15 cellular contexts compared by ENCODE assay signal in the genomic region with DNA sequence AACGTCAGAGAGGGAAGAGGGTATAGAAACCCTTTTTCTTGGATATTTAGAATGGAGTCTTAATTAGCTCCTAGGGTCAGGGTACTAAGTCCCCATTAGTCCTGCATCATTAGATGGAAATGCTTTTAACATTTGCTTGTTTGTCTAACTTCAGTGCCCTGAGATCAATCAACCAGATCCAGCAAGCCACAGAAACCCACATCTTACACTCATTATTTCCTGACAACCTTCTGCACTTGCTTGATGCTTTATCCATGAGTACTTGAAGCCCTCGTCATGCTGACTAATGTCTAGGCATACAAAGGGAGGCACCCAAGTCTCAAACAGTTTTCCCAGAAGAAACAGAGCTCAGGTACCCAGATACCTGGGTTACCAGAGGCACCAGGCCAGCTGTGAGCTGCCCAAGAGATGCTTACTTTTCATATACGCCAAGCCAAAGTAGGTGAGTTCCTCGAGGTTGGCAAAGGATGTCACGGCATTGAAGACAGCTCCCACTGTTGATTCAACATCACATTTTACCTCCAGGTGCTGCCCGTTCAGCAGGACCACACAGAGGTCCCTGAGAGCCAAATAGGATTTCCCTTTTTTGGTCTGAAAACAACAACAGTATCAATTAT. TPM values are rescaled to one million over a fixed set of nuclear protein-coding genes. Genes with fewer than 3 reads are reported as not detected.
DNase-seq lines count a peak whose midpoint lies in the region; ATAC-seq, FAIRE-seq and TF ChIP-seq lines count a peak whose summit lies in the region.
"Had no signal": no experiment of that assay in that cellular context is flagged by ENCODE, and none has a peak within 500 bp of the region (broad histone marks: within the 10 kb centered on the region; RNA-seq: fewer than 3 reads in every experiment).

No MANE protein-coding gene starts in this region.

- H3K4me1 ChIP-seq in DND-41 (ENCODE audit: insufficient read depth, low read length), result peaks cover 34% of the 10 kb centered on the region
- H3K4me1 ChIP-seq in HepG2 (ENCODE audit: insufficient read depth, low read length), result no peaks in the 10 kb centered on the region
- H3K4me1 ChIP-seq: stomach had no signal

- ATAC-seq in DND-41 (ENCODE audit: insufficient read depth, low read depth), result peak; percentile 81
- ATAC-seq in GM19328 (IDR thresholded peaks at IDR 0.05; ENCODE audit: unreplicated experiment), result peak; percentile 63
- ATAC-seq in HG02852 (IDR thresholded peaks at IDR 0.05; ENCODE audit: unreplicated experiment), result peak; percentile 74
- ATAC-seq in HepG2, result no peak
- ATAC-seq: activated CD8-positive, alpha-beta T cell treated with anti-CD3 and anti-CD28 coated beads, Interleukin-2, amount 10 ng/mL, durations not matched to agents 7 days and 5 days; Panc1 had no signal

- POLR2A ChIA-PET in HepG2 (lab: Yijun Ruan, JAX), result no interaction called here

- CTCF ChIA-PET in HepG2 (lab: Yijun Ruan, JAX; ENCODE audit: low intra/inter-chr PET ratio, low total read pairs), result no interaction called here

- no peak for TF ChIP-seq RAD21 in HepG2 (CRISPR knock-in tag; IDR thresholded peaks at IDR 0.05)

- 22% methylated on average over 6 of the region's 6 CpGs for WGBS in HepG2 (ENCODE audit: low lambda C conversion rate)

- H2AFZ ChIP-seq in DND-41 (ENCODE audit: low read depth, low read length) (no peak overlapping the region), HepG2 (ENCODE audit: low read length) (no peak overlapping the region)

- H3K9ac ChIP-seq in DND-41 (ENCODE audit: low read depth, low read length) (no peak overlapping the region), HepG2 (ENCODE audit: insufficient read depth, low read depth, low read length) (no peak overlapping the region)

- TF ChIP-seq CTCF in DND-41 (IDR thresholded peaks at IDR 0.05; ENCODE audit: borderline replicate concordance, extremely low read depth, low read length, poor library complexity, severe bottlenecking), result no peak
- no peak for TF ChIP-seq CTCF in HepG2 (CRISPR knock-in tag; IDR thresholded peaks at IDR 0.05)
- no peak for TF ChIP-seq CTCF in WERI-Rb-1 (IDR thresholded peaks at IDR 0.05; ENCODE audit: low read depth, low read length)

- no TSS peak for BruUV-seq in HepG2 (replicated peaks; lab: Mats Ljungman, UMichigan)

- no peaks in the 10 kb centered on the region for H3K9me3 ChIP-seq in DND-41 (ENCODE audit: insufficient read depth, low read length, severe bottlenecking)
- no peaks in the 10 kb centered on the region for H3K9me3 ChIP-seq in HepG2 (ENCODE audit: low read length)
- no peaks in the 10 kb centered on the region for H3K9me3 ChIP-seq in WERI-Rb-1 (ENCODE audit: severe bottlenecking)
- H3K9me3 ChIP-seq: stomach had no signal

- DNase-seq in DND-41, result peak; percentile 35
- peak; percentile 39 for DNase-seq in HT1080 (ENCODE audit: low read depth)
- no peak for DNase-seq in HepG2 (ENCODE audit: low spot score)
- DNase-seq in NCI-H1436 treated with DMSO at 0.1 percent for 48 hours (lab: John Stamatoyannopoulos, UW), result no peak
- no peak for DNase-seq in iPS-NIHi11 (ENCODE audit: low spot score)
- no peak for DNase-seq in WERI-Rb-1
- DNase-seq: activated CD8-positive, alpha-beta T cell treated with anti-CD3 and anti-CD28 coated beads, Interleukin-2, amount 10 ng/mL, durations not matched to agents 7 days and 5 days; activated naive CD8-positive, alpha-beta T cell treated with anti-CD3 and anti-CD28 coated beads, Interleukin-2, amount 10 ng/mL, durations not matched to agents 7 days and 5 days; NCI-H1417 treated with DMSO at 0.1 percent for 48 hours; stomach had no signal

- H3K36me3 ChIP-seq in DND-41 (ENCODE audit: insufficient read depth, low read length) (no peaks in the 10 kb centered on the region), HepG2 (replicated peaks in 1 of 2; ENCODE audit: control insufficient read depth in 1 of 2, insufficient read depth in 2 of 2, low read length in 2 of 2) (no peaks in the 10 kb centered on the region), WERI-Rb-1 (no peaks in the 10 kb centered on the region)
- H3K36me3 ChIP-seq: stomach had no signal

- FAIRE-seq in HepG2 (lab: Jason Lieb, UNC), result no peak
- FAIRE-seq: frontal cortex had no signal

- in situ Hi-C loops in HepG2 (cut with HindIII; ENCODE audit: extremely low pct_ligation_motif_present, low pct_unique_long_range_greater_than_20kb), result no loop called here

- H3K4me2 ChIP-seq in DND-41 (ENCODE audit: insufficient read depth, low read length), result no peak overlapping the region
- H3K4me2 ChIP-seq in HepG2 (ENCODE audit: low read depth, low read length), result no peak overlapping the region

- H4K20me1 ChIP-seq in DND-41 (ENCODE audit: insufficient read depth, low read length) (no peaks in the 10 kb centered on the region), HepG2 (ENCODE audit: insufficient read depth, low read length) (no peaks in the 10 kb centered on the region)

- H3K27me3 ChIP-seq in DND-41 (ENCODE audit: insufficient read depth, low read length, poor library complexity) (no peaks in the 10 kb centered on the region), HepG2 (ENCODE audit: control insufficient read depth in 1 of 2, insufficient read depth in 2 of 2, low read length in 2 of 2) (no peaks in the 10 kb centered on the region), WERI-Rb-1 (ENCODE audit: insufficient read depth, low read depth, severe bottlenecking) (no peaks in the 10 kb centered on the region)
- H3K27me3 ChIP-seq: stomach had no signal

- TF ChIP-seq EP300 in HepG2 (IDR thresholded peaks at IDR 0.05; ENCODE audit: low read depth in 2 of 2, low read length in 2 of 2), result no peak
- TF ChIP-seq EP300 in HepG2 (CRISPR knock-in tag; IDR thresholded peaks at IDR 0.05; ENCODE audit: borderline replicate concordance), result no peak

- no peaks in the 10 kb centered on the region for H3K79me2 ChIP-seq in DND-41 (ENCODE audit: insufficient read depth, low read length)
- no peaks in the 10 kb centered on the region for H3K79me2 ChIP-seq in HepG2 (ENCODE audit: insufficient read depth, low read length)

- intact Hi-C loops in HepG2 (cut with micrococcal nuclease; ENCODE audit: unreplicated experiment), result no loop called here

- TF ChIP-seq POLR2A in HepG2 (IDR thresholded peaks at IDR 0.05; ENCODE audit: insufficient read depth in 1 of 2, low read depth in 2 of 2, low read length in 2 of 2), result no peak

- H3K4me3 ChIP-seq in DND-41 (ENCODE audit: low read depth in 1 of 2, low read length in 2 of 2), result no peak overlapping the region
- no peak overlapping the region for H3K4me3 ChIP-seq in HepG2 (replicated peaks in 1 of 3; ENCODE audit: insufficient read depth in 1 of 3, low read depth in 2 of 3, low read length in 3 of 3)
- H3K4me3 ChIP-seq in WERI-Rb-1 (ENCODE audit: low read depth, low read length), result no peak overlapping the region
- H3K4me3 ChIP-seq: stomach had no signal

- H3K27ac ChIP-seq in DND-41 (ENCODE audit: low read length) (no peak overlapping the region; the same call in 1 of the 2 replicates), HepG2 (ENCODE audit: extremely low read length, insufficient read depth, low read length) (no peak overlapping the region), WERI-Rb-1 (no peak overlapping the region)
- H3K27ac ChIP-seq: stomach had no signal

TF ChIP-seq in HepG2, 621 proteins besides CTCF, POLR2A, EP300 and RAD21:
- TF ChIP-seq ZSCAN31 (CRISPR knock-in tag; IDR thresholded peaks at IDR 0.05; ENCODE audit: low read depth), result no peak
- no peak for TF ChIP-seq ZFP37 (CRISPR knock-in tag; IDR thresholded peaks at IDR 0.05; ENCODE audit: borderline replicate concordance)
TF ChIP-seq in HepG2: peak in this region for 0.

RNA-seq across cellular contexts. Expression of gene FRMPD2, which starts 42.7 kb away (rescaled TPM):
- not detected in 2 replicates for total RNA-seq in HT1080 (2014; rRNA removed; shearing (Covaris generic))
- polyA plus RNA-seq in HT1080 (2015; cell fraction: cytosol; rRNA removed), result not detected in 2 replicates
- polyA plus RNA-seq in HT1080 (2015; cell fraction: nucleus; rRNA removed), result not detected in 2 replicates
- 0.76 and 1.3 TPM in 2 replicates for total RNA-seq in HepG2 (2016; rRNA removed; fragmentation: Illumina TruSeq; extraction: Trizol)
- not detected in 2 replicates for total RNA-seq in HepG2 (2016; cell fraction: cytosol; rRNA removed; fragmentation: Illumina TruSeq; extraction: Trizol; ENCODE audit: low read depth)
- total RNA-seq in HepG2 (2016; cell fraction: insoluble cytoplasmic fraction; rRNA removed; fragmentation: Illumina TruSeq; extraction: Trizol), result 0.77 and 1.4 TPM in 2 replicates
- 0.22 and 0.38 TPM in 2 replicates for total RNA-seq in HepG2 (2016; cell fraction: membrane; rRNA removed; fragmentation: Illumina TruSeq; extraction: Trizol)
- total RNA-seq in HepG2 (2016; cell fraction: nucleus; rRNA removed; fragmentation: Illumina TruSeq; extraction: Trizol), result 2.2 and 3.2 TPM in 2 replicates
- 0.27 and 0.45 TPM in 2 replicates for polyA plus RNA-seq in HepG2 (2011; rRNA removed)
- 0.17 TPM in 2 replicates for polyA plus RNA-seq in HepG2 (2011; cell fraction: cytosol; rRNA removed)
- polyA plus RNA-seq in HepG2 (2011; cell fraction: nucleus; rRNA removed), result 0.58 and 1.5 TPM in 2 replicates
- 0.16 and 0.21 TPM in 2 replicates for polyA plus RNA-seq in HepG2 (2012)
- polyA plus RNA-seq in HepG2 (2016; cell fraction: cytosol; fragmentation: Illumina TruSeq; extraction: Trizol; ENCODE audit: low read depth), result not detected in 2 replicates
- 0.44 and 0.58 TPM in 2 replicates for polyA plus RNA-seq in HepG2 (2016; cell fraction: insoluble cytoplasmic fraction; fragmentation: Illumina TruSeq; extraction: Trizol; ENCODE audit: low read depth)
- polyA plus RNA-seq in HepG2 (2016; cell fraction: membrane; fragmentation: Illumina TruSeq; extraction: Trizol; ENCODE audit: low read depth), result 0.09 and 0.22 TPM in 2 replicates
- 1.5 and 2.0 TPM in 2 replicates for polyA plus RNA-seq in HepG2 (2016; cell fraction: nucleus; fragmentation: Illumina TruSeq; extraction: Trizol; ENCODE audit: insufficient read depth, low read depth)
- 1.4 TPM in 1 of 2 replicates, not detected in the other for polyA minus RNA-seq in HepG2 (2011; rRNA and poly(A)+ RNA removed; ENCODE audit: low replicate concordance)
- polyA minus RNA-seq in HepG2 (2011; cell fraction: cytosol; rRNA and poly(A)+ RNA removed), result 0.20 TPM in 1 of 2 replicates, not detected in the other
- 2.0 and 2.2 TPM in 2 replicates for polyA minus RNA-seq in HepG2 (2011; cell fraction: nucleus; rRNA and poly(A)+ RNA removed)
- total RNA-seq: activated CD8-positive, alpha-beta T cell treated with anti-CD3 and anti-CD28 coated beads, Interleukin-2, amount 10 ng/mL, durations not matched to agents 7 days and 5 days; activated naive CD8-positive, alpha-beta T cell treated with anti-CD3 and anti-CD28 coated beads, Interleukin-2, amount 10 ng/mL, durations not matched to agents 7 days and 5 days had no signal
- polyA plus RNA-seq: liver had no signal

Comparison
In these comparisons a context has a peak if more than half of its experiments do, and no peak if none do; other contexts are left out.
1. DNase-seq: peak in DND-41 (single experiment) and HT1080 (single experiment); none in HepG2 (single experiment), NCI-H1436 treated with DMSO at 0.1 percent for 48 hours (single experiment), iPS-NIHi11 (single experiment) and WERI-Rb-1 (single experiment).